Comparison of ENCODE assay signal across 20 cellular contexts in genomic region chrY:22134719-22135118, GRCh38. TPM values are rescaled to one million over a fixed set of nuclear protein-coding genes. Genes with fewer than 3 reads are reported as not detected.
"Had no signal": no experiment of that assay in that cellular context is flagged by ENCODE, and none has a peak within 500 bp of the region (broad histone marks: within the 10 kb centered on the region; RNA-seq: fewer than 3 reads in every experiment).

No MANE protein-coding gene starts in this region.

RNA-seq across cellular contexts. Expression of gene RBMY1F, which starts 48.0 kb away (rescaled TPM):
- total RNA-seq: activated naive CD4-positive, alpha-beta T cell treated with anti-CD3 and anti-CD28 coated beads for 36 hours; activated naive CD4-positive, alpha-beta T cell treated with anti-CD3 and anti-CD28 coated beads, Interleukin-2, amount 50 U/mL, for 72 hours; activated naive CD8-positive, alpha-beta T cell treated with anti-CD3 and anti-CD28 coated beads for 36 hours; activated naive CD8-positive, alpha-beta T cell treated with anti-CD3 and anti-CD28 coated beads, Interleukin-2, amount 10 ng/mL, durations not matched to agents 7 days and 5 days; activated T-cell treated with anti-CD3 and anti-CD28 coated beads, Interleukin-2, amount 50 U/mL, for 4 hours; activated T-cell treated with anti-CD3 and anti-CD28 coated beads, Interleukin-2, amount 50 U/mL, for 72 hours; activated T-helper 1 cell treated with anti-CD3 and anti-CD28 coated beads, Interleukin-12 subunit alpha, Interleukin-12 subunit beta, Interleukin-2, Interleukin-4 antibody, amounts not matched to agents 30 ng/mL and 10 ng/mL and 1 ng/mL, durations not matched to agents 14 hours and 24 hours and 36 hours; activated T-helper 2 cell treated with anti-CD3 and anti-CD28 coated beads, Interferon-gamma antibody, Interleukin-2, Interleukin-4, amounts not matched to agents 10 μg/mL and 5 μg/mL and 100 μg/mL, durations not matched to agents 14 hours and 24 hours and 36 hours; adrenal gland; aorta; ascending aorta; astrocyte; body of pancreas; breast epithelium; bronchial epithelial cell; cardiac muscle cell; cardiac septum; cerebellum; chondrocyte had no signal
- polyA plus RNA-seq: adipose tissue, adrenal gland, aorta, cardiac muscle cell had no signal
